14 cellular contexts compared by ENCODE assay signal in genomic region chr10:100713049-100713858, GRCh38. TPM values are rescaled to one million over a fixed set of nuclear protein-coding genes. Genes with fewer than 3 reads are reported as not detected.
DNase-seq lines count a peak whose midpoint lies in the region; ATAC-seq, FAIRE-seq and TF ChIP-seq lines count a peak whose summit lies in the region.
"Had no signal": no experiment of that assay in that cellular context is flagged by ENCODE, and none has a peak within 500 bp of the region (broad histone marks: within the 10 kb centered on the region; RNA-seq: fewer than 3 reads in every experiment).

No MANE protein-coding gene starts in this region.

- CTCF ChIA-PET in A549 (lab: Yijun Ruan, JAX), result interaction anchor here (0.6 to 6.2 kb wide), 6 partner anchors 13 to 165 kb away, joined by 3 to 31 read pairs (median 3); partner anchors contain the start of gene PAX2

- TF ChIP-seq EP300 in A549 (IDR thresholded peaks at IDR 0.05), result no peak

- POLR2A ChIA-PET in A549 (lab: Yijun Ruan, JAX), result interaction anchor here (0.5 to 1.2 kb wide), 3 partner anchors 15 to 105 kb away, joined by 3 read pairs; no protein-coding TSS in a partner anchor

- TF ChIP-seq CTCF in A549 (IDR thresholded peaks at IDR 0.05) (no peak), mesothelial cell of epicardium (IDR thresholded peaks at IDR 0.05; ENCODE audit: unreplicated experiment) (no peak)

- no peak for TF ChIP-seq RAD21 in A549 (conservative IDR thresholded peaks at IDR 0.05 in 1 of 2, IDR thresholded peaks at IDR 0.05 in 1 of 2)

- FAIRE-seq in A549 (lab: Jason Lieb, UNC), result no peak
- FAIRE-seq: pancreas had no signal

- no peaks in the 10 kb centered on the region for H3K36me3 ChIP-seq in ES-I3 (ENCODE audit: insufficient read depth, low read length)
- no peaks in the 10 kb centered on the region for H3K36me3 ChIP-seq in ectodermal cell (ENCODE audit: control insufficient read depth, insufficient read depth, low read length)
- H3K36me3 ChIP-seq: pancreas had no signal

- peaks cover 100% of the 10 kb centered on the region for H3K27me3 ChIP-seq in ectodermal cell (ENCODE audit: control insufficient read depth, insufficient read depth, low read length, poor library complexity, severe bottlenecking)

- H3K4me1 ChIP-seq in A549 (0 out of 3 replicates have a peak, but pooled peaks cover 4% of the 10 kb centered on the region), ES-I3 (ENCODE audit: insufficient read depth, low read length) (peaks cover 8% of the 10 kb centered on the region), ectodermal cell (ENCODE audit: control insufficient read depth, insufficient read depth, low read length) (peaks cover 32% of the 10 kb centered on the region)
- H3K4me1 ChIP-seq: pancreas had no signal

- peak overlapping the region; percentile 39 for H3K4me3 ChIP-seq in A549
- peak overlapping the region; percentile 7 for H3K4me3 ChIP-seq in ectodermal cell (ENCODE audit: insufficient read depth, low read depth, low read length)

- H3K4me1 Mint-ChIP-seq in mesothelial cell of epicardium, result peaks cover 10% of the 10 kb centered on the region

- no peak for TF ChIP-seq POLR2A in A549 (IDR thresholded peaks at IDR 0.05; ENCODE audit: low read length)

- H3K27me3 Mint-ChIP-seq in mesothelial cell of epicardium (ENCODE audit: low read depth), result peaks cover 99% of the 10 kb centered on the region

- peaks cover 3% of the 10 kb centered on the region for H3K36me3 Mint-ChIP-seq in mesothelial cell of epicardium

- H3K9me3 Mint-ChIP-seq in mesothelial cell of epicardium, result no peaks in the 10 kb centered on the region

- H3K4me3 Mint-ChIP-seq in mesothelial cell of epicardium, result peak overlapping the region; percentile 58

- 65% methylated on average over 30 of the region's 37 CpGs for WGBS in A549 (ENCODE audit: missing lambda C conversion rate)
- WGBS in ectodermal cell, 2 experiments, result 7 to 9% methylated on average over 37 of the region's 37 CpGs

- no peak for DNase-seq in A549 (ENCODE audit: low read depth in 1 of 2, low spot score in 1 of 2)
- DNase-seq in mesothelial cell of epicardium (ENCODE audit: low spot score in 2 of 2, unreplicated experiment in 2 of 2), result no peak
- no peak for DNase-seq in DMS153 (lab: John Stamatoyannopoulos, UW)
- DNase-seq in COLO829 (ENCODE audit: low spot score), result no peak
- DNase-seq: activated gamma-delta T cell; NCI-H2029; stimulated activated CD4-positive, alpha-beta T cell treated with anti-CD3 and anti-CD28 coated beads, Interleukin-4, amount 100 ng/mL, for 1 hour; T-helper 1 cell had no signal

- peak overlapping the region; percentile 41; the same call in 1 of the 2 replicates for H3K9ac ChIP-seq in ES-I3 (ENCODE audit: low read depth, low read length)

- H3K9me3 ChIP-seq in A549, result no peaks in the 10 kb centered on the region
- H3K9me3 ChIP-seq in ES-I3 (ENCODE audit: control insufficient read depth, insufficient read depth, low read length), result no peaks in the 10 kb centered on the region
- H3K9me3 ChIP-seq in ectodermal cell (ENCODE audit: control insufficient read depth, low read length), result no peaks in the 10 kb centered on the region
- H3K9me3 ChIP-seq: pancreas had no signal

- H3K27ac Mint-ChIP-seq in mesothelial cell of epicardium, result no peak overlapping the region

- peak overlapping the region; percentile 61 for H3K4me2 ChIP-seq in A549

- ATAC-seq in A549, result peak in 1 of 2 experiments; percentile 53; a peak in 2 of 6 replicates
- ATAC-seq in GM21717 (IDR thresholded peaks at IDR 0.05; ENCODE audit: unreplicated experiment), result no peak
- ATAC-seq in HG03432 (IDR thresholded peaks at IDR 0.05; ENCODE audit: unreplicated experiment), result no peak

- peak overlapping the region; percentile 6 to 65; a peak in 3 of 6 replicates for H3K27ac ChIP-seq in A549
- no peak overlapping the region for H3K27ac ChIP-seq in ectodermal cell (ENCODE audit: insufficient read depth, low read depth, low read length, poor library complexity, severe bottlenecking)
- H3K27ac ChIP-seq: pancreas had no signal

TF ChIP-seq in A549, 52 proteins besides CTCF, POLR2A, EP300 and RAD21 (continues in another document):
- TF ChIP-seq MAFK (IDR thresholded peaks at IDR 0.05; ENCODE audit: partially characterized antibody) (no peak), EHF (CRISPR knock-in tag; IDR thresholded peaks at IDR 0.05) (no peak), PHF8 (IDR thresholded peaks at IDR 0.05; ENCODE audit: borderline replicate concordance, low read depth) (no peak), KDM5A (IDR thresholded peaks at IDR 0.05) (no peak), PBX3 (IDR thresholded peaks at IDR 0.05) (no peak), ZSCAN20 (CRISPR knock-in tag; IDR thresholded peaks at IDR 0.05) (no peak), HES2 (IDR thresholded peaks at IDR 0.05) (no peak), ZC3H11A (IDR thresholded peaks at IDR 0.05) (no peak), FOSB (CRISPR knock-in tag; IDR thresholded peaks at IDR 0.05) (no peak), ZFP36 (IDR thresholded peaks at IDR 0.05; ENCODE audit: borderline replicate concordance, partially characterized antibody) (no peak), MAX (IDR thresholded peaks at IDR 0.05) (no peak), CEBPB (IDR thresholded peaks at IDR 0.05) (no peak), CBX2 (IDR thresholded peaks at IDR 0.05; ENCODE audit: borderline replicate concordance, low read depth) (no peak), TP53 (CRISPR knock-in tag; IDR thresholded peaks at IDR 0.05) (no peak), REST (IDR thresholded peaks at IDR 0.05) (no peak), ESRRA (IDR thresholded peaks at IDR 0.05; ENCODE audit: borderline replicate concordance, low read length) (no peak)
- TF ChIP-seq, protein P1, sequence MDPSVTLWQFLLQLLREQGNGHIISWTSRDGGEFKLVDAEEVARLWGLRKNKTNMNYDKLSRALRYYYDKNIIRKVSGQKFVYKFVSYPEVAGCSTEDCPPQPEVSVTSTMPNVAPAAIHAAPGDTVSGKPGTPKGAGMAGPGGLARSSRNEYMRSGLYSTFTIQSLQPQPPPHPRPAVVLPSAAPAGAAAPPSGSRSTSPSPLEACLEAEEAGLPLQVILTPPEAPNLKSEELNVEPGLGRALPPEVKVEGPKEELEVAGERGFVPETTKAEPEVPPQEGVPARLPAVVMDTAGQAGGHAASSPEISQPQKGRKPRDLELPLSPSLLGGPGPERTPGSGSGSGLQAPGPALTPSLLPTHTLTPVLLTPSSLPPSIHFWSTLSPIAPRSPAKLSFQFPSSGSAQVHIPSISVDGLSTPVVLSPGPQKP (IDR thresholded peaks at IDR 0.05; ENCODE audit: low read depth, low read length), result no peak

RNA-seq across cellular contexts. Expression of gene PAX2, which starts 32.1 kb away (rescaled TPM):
- 0.05 and 0.06 TPM in 2 replicates for polyA plus RNA-seq in A549 (2011; rRNA removed)
- 0.04 and 0.05 TPM in 2 replicates for polyA plus RNA-seq in A549 (2012; cell fraction: cytosol; rRNA removed)
- 0.14 and 0.24 TPM in 2 replicates for polyA plus RNA-seq in A549 (2012; cell fraction: nucleus; rRNA removed)
- 0.18 to 0.21 TPM (median 0.21 TPM) in 3 replicates for polyA plus RNA-seq in A549 (2017; fragmentation: RNase III; extraction: RNeasy Plus Mini Kit Qiagen cat#74134 plus additional on column Dnase treatment)
- polyA minus RNA-seq in A549 (2011; rRNA and poly(A)+ RNA removed), result 0.10 TPM in 1 of 2 replicates, not detected in the other
- polyA plus RNA-seq in ectodermal cell (2013, experiment 1 of 4), result 6.7 TPM
- 6.2 TPM for polyA plus RNA-seq in ectodermal cell (2013, experiment 2 of 4)
- 4.1 TPM for polyA plus RNA-seq in ectodermal cell (2013, experiment 3 of 4)
- polyA plus RNA-seq in ectodermal cell (2013, experiment 4 of 4), result 2.4 TPM
- total RNA-seq in mesothelial cell of epicardium, result not detected in 3 replicates
- total RNA-seq: fibroblast of lung had no signal
- polyA plus RNA-seq: fibroblast of lung had no signal
